Comparison of ENCODE assay signal across 1 cellular context in the genomic region with DNA sequence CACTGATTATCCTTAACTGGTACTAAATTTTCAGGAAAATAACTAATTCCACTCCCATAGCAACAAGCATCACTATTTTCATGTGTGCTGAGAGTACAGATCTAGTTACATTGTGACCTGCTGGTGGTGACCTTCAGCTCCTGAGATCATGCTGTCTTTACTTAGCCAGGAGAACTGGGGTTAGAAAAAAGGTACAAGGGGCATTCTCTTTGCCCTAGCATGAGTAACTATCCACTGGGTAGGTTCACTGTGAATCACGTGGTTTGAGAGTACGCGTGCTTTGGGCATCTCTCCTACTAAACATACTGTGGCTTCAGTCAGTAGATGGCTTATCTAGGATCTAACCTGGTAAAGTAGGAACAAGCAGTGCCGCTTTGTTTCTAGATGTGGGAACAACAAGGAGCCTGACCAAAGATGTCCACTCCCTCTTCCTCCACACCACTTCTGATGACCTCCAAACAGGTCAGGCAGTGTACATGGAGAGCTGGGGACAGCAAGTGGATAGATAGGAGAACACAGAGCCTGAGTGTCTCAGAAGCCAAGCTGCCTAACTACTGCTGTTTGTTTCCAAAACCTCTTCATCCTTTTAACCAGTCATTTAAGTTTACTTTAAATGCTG.
TF ChIP-seq lines count a peak whose summit lies in the region.

No MANE protein-coding gene starts in this region.

TF ChIP-seq in HepG2, 621 proteins besides CTCF, POLR2A, EP300 and RAD21 (continued from another document and continues in another):
- TF ChIP-seq, protein P1, sequence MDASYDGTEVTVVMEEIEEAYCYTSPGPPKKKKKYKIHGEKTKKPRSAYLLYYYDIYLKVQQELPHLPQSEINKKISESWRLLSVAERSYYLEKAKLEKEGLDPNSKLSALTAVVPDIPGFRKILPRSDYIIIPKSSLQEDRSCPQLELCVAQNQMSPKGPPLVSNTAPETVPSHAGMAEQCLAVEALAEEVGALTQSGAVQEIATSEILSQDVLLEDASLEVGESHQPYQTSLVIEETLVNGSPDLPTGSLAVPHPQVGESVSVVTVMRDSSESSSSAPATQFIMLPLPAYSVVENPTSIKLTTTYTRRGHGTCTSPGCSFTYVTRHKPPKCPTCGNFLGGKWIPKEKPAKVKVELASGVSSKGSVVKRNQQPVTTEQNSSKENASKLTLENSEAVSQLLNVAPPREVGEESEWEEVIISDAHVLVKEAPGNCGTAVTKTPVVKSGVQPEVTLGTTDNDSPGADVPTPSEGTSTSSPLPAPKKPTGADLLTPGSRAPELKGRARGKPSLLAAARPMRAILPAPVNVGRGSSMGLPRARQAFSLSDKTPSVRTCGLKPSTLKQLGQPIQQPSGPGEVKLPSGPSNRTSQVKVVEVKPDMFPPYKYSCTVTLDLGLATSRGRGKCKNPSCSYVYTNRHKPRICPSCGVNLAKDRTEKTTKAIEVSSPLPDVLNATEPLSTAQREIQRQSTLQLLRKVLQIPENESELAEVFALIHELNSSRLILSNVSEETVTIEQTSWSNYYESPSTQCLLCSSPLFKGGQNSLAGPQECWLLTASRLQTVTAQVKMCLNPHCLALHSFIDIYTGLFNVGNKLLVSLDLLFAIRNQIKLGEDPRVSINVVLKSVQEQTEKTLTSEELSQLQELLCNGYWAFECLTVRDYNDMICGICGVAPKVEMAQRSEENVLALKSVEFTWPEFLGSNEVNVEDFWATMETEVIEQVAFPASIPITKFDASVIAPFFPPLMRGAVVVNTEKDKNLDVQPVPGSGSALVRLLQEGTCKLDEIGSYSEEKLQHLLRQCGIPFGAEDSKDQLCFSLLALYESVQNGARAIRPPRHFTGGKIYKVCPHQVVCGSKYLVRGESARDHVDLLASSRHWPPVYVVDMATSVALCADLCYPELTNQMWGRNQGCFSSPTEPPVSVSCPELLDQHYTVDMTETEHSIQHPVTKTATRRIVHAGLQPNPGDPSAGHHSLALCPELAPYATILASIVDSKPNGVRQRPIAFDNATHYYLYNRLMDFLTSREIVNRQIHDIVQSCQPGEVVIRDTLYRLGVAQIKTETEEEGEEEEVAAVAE (CRISPR knock-in tag; IDR thresholded peaks at IDR 0.05; ENCODE audit: borderline replicate concordance), result no peak
- TF ChIP-seq POLR2AphosphoS5 (IDR thresholded peaks at IDR 0.05; ENCODE audit: low read depth, low read length), result no peak
- TF ChIP-seq ZNF329 (CRISPR knock-in tag; IDR thresholded peaks at IDR 0.05; ENCODE audit: low read depth), result no peak
- TF ChIP-seq, protein P2, sequence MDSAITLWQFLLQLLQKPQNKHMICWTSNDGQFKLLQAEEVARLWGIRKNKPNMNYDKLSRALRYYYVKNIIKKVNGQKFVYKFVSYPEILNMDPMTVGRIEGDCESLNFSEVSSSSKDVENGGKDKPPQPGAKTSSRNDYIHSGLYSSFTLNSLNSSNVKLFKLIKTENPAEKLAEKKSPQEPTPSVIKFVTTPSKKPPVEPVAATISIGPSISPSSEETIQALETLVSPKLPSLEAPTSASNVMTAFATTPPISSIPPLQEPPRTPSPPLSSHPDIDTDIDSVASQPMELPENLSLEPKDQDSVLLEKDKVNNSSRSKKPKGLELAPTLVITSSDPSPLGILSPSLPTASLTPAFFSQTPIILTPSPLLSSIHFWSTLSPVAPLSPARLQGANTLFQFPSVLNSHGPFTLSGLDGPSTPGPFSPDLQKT (CRISPR knock-in tag; IDR thresholded peaks at IDR 0.05; ENCODE audit: borderline replicate concordance), result no peak
- TF ChIP-seq, protein P3, sequence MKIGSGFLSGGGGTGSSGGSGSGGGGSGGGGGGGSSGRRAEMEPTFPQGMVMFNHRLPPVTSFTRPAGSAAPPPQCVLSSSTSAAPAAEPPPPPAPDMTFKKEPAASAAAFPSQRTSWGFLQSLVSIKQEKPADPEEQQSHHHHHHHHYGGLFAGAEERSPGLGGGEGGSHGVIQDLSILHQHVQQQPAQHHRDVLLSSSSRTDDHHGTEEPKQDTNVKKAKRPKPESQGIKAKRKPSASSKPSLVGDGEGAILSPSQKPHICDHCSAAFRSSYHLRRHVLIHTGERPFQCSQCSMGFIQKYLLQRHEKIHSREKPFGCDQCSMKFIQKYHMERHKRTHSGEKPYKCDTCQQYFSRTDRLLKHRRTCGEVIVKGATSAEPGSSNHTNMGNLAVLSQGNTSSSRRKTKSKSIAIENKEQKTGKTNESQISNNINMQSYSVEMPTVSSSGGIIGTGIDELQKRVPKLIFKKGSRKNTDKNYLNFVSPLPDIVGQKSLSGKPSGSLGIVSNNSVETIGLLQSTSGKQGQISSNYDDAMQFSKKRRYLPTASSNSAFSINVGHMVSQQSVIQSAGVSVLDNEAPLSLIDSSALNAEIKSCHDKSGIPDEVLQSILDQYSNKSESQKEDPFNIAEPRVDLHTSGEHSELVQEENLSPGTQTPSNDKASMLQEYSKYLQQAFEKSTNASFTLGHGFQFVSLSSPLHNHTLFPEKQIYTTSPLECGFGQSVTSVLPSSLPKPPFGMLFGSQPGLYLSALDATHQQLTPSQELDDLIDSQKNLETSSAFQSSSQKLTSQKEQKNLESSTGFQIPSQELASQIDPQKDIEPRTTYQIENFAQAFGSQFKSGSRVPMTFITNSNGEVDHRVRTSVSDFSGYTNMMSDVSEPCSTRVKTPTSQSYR (CRISPR knock-in tag; IDR thresholded peaks at IDR 0.05; ENCODE audit: borderline replicate concordance), result no peak
- TF ChIP-seq SMC3 (IDR thresholded peaks at IDR 0.05; ENCODE audit: low read length), result no peak
- TF ChIP-seq KDM5B (CRISPR knock-in tag; IDR thresholded peaks at IDR 0.05; ENCODE audit: borderline replicate concordance), result no peak
- no peak for TF ChIP-seq ZBTB7A (CRISPR knock-in tag; IDR thresholded peaks at IDR 0.05)
- TF ChIP-seq ESRRA (CRISPR knock-in tag; IDR thresholded peaks at IDR 0.05; ENCODE audit: low read depth), result peak; percentile 76
- TF ChIP-seq ZNF431 (CRISPR knock-in tag; IDR thresholded peaks at IDR 0.05; ENCODE audit: borderline replicate concordance, low read depth), result no peak
- TF ChIP-seq HNF4A (CRISPR knock-in tag; IDR thresholded peaks at IDR 0.05), result peak; percentile 66
- TF ChIP-seq, protein P4, sequence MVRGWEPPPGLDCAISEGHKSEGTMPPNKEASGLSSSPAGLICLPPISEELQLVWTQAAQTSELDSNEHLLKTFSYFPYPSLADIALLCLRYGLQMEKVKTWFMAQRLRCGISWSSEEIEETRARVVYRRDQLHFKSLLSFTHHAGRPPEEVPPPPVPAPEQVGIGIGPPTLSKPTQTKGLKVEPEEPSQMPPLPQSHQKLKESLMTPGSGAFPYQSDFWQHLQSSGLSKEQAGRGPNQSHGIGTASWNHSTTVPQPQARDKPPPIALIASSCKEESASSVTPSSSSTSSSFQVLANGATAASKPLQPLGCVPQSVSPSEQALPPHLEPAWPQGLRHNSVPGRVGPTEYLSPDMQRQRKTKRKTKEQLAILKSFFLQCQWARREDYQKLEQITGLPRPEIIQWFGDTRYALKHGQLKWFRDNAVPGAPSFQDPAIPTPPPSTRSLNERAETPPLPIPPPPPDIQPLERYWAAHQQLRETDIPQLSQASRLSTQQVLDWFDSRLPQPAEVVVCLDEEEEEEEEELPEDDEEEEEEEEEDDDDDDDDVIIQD (CRISPR knock-in tag; IDR thresholded peaks at IDR 0.05; ENCODE audit: low read depth), result peak; percentile 80; the same call in 1 of the 2 replicates
- TF ChIP-seq, protein P5, sequence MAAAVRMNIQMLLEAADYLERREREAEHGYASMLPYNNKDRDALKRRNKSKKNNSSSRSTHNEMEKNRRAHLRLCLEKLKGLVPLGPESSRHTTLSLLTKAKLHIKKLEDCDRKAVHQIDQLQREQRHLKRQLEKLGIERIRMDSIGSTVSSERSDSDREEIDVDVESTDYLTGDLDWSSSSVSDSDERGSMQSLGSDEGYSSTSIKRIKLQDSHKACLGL (CRISPR knock-in tag; IDR thresholded peaks at IDR 0.05), result no peak
- no peak for TF ChIP-seq LCORL (IDR thresholded peaks at IDR 0.05)
- TF ChIP-seq LCORL (CRISPR knock-in tag; IDR thresholded peaks at IDR 0.05), result peak; percentile 42; the same call in 1 of the 2 replicates
- TF ChIP-seq GLI4 (CRISPR knock-in tag; IDR thresholded peaks at IDR 0.05; ENCODE audit: borderline replicate concordance), result no peak
- TF ChIP-seq, protein P6, sequence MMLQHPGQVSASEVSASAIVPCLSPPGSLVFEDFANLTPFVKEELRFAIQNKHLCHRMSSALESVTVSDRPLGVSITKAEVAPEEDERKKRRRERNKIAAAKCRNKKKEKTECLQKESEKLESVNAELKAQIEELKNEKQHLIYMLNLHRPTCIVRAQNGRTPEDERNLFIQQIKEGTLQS (CRISPR knock-in tag; IDR thresholded peaks at IDR 0.05), result no peak
- TF ChIP-seq, protein P7, sequence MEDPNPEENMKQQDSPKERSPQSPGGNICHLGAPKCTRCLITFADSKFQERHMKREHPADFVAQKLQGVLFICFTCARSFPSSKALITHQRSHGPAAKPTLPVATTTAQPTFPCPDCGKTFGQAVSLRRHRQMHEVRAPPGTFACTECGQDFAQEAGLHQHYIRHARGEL (CRISPR knock-in tag; IDR thresholded peaks at IDR 0.05), result no peak
- no peak for TF ChIP-seq ZNF337 (CRISPR knock-in tag; IDR thresholded peaks at IDR 0.05; ENCODE audit: borderline replicate concordance, low read depth)
- TF ChIP-seq TOE1 (CRISPR knock-in tag; IDR thresholded peaks at IDR 0.05), result no peak
- no peak for TF ChIP-seq ZNF274 (CRISPR knock-in tag; IDR thresholded peaks at IDR 0.05)
- no peak for TF ChIP-seq FOXA3 (CRISPR knock-in tag; IDR thresholded peaks at IDR 0.05)
- TF ChIP-seq, protein P8, sequence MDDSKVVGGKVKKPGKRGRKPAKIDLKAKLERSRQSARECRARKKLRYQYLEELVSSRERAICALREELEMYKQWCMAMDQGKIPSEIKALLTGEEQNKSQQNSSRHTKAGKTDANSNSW (CRISPR knock-in tag; IDR thresholded peaks at IDR 0.05; ENCODE audit: borderline replicate concordance), result no peak
- no peak for TF ChIP-seq CREM (IDR thresholded peaks at IDR 0.05)
- TF ChIP-seq CREM (CRISPR knock-in tag; IDR thresholded peaks at IDR 0.05), result no peak
- TF ChIP-seq, protein P9, sequence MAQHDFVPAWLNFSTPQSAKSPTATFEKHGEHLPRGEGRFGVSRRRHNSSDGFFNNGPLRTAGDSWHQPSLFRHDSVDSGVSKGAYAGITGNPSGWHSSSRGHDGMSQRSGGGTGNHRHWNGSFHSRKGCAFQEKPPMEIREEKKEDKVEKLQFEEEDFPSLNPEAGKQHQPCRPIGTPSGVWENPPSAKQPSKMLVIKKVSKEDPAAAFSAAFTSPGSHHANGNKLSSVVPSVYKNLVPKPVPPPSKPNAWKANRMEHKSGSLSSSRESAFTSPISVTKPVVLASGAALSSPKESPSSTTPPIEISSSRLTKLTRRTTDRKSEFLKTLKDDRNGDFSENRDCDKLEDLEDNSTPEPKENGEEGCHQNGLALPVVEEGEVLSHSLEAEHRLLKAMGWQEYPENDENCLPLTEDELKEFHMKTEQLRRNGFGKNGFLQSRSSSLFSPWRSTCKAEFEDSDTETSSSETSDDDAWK (CRISPR knock-in tag; IDR thresholded peaks at IDR 0.05), result no peak
- TF ChIP-seq KDM2A (CRISPR knock-in tag; IDR thresholded peaks at IDR 0.05; ENCODE audit: borderline replicate concordance, low read depth), result no peak
- no peak for TF ChIP-seq ZFP82 (CRISPR knock-in tag; IDR thresholded peaks at IDR 0.05; ENCODE audit: borderline replicate concordance)
- no peak for TF ChIP-seq THYN1 (CRISPR knock-in tag; IDR thresholded peaks at IDR 0.05; ENCODE audit: borderline replicate concordance, low read depth)
- TF ChIP-seq ZNF33A (CRISPR knock-in tag; IDR thresholded peaks at IDR 0.05; ENCODE audit: borderline replicate concordance), result no peak
- TF ChIP-seq HOXA7 (CRISPR knock-in tag; IDR thresholded peaks at IDR 0.05), result no peak
- 0 out of 2 replicates have a peak, but pooled peaks have one; percentile 28 for TF ChIP-seq RARA (CRISPR knock-in tag; IDR thresholded peaks at IDR 0.05)
- TF ChIP-seq RFXAP (CRISPR knock-in tag; IDR thresholded peaks at IDR 0.05; ENCODE audit: borderline replicate concordance), result no peak
- TF ChIP-seq ARNT (IDR thresholded peaks at IDR 0.05), result no peak
- TF ChIP-seq, protein P10, sequence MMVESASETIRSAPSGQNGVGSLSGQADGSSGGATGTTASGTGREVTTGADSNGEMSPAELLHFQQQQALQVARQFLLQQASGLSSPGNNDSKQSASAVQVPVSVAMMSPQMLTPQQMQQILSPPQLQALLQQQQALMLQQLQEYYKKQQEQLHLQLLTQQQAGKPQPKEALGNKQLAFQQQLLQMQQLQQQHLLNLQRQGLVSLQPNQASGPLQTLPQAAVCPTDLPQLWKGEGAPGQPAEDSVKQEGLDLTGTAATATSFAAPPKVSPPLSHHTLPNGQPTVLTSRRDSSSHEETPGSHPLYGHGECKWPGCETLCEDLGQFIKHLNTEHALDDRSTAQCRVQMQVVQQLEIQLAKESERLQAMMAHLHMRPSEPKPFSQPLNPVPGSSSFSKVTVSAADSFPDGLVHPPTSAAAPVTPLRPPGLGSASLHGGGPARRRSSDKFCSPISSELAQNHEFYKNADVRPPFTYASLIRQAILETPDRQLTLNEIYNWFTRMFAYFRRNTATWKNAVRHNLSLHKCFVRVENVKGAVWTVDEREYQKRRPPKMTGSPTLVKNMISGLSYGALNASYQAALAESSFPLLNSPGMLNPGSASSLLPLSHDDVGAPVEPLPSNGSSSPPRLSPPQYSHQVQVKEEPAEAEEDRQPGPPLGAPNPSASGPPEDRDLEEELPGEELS (CRISPR knock-in tag; IDR thresholded peaks at IDR 0.05), result no peak
- TF ChIP-seq, protein P11, sequence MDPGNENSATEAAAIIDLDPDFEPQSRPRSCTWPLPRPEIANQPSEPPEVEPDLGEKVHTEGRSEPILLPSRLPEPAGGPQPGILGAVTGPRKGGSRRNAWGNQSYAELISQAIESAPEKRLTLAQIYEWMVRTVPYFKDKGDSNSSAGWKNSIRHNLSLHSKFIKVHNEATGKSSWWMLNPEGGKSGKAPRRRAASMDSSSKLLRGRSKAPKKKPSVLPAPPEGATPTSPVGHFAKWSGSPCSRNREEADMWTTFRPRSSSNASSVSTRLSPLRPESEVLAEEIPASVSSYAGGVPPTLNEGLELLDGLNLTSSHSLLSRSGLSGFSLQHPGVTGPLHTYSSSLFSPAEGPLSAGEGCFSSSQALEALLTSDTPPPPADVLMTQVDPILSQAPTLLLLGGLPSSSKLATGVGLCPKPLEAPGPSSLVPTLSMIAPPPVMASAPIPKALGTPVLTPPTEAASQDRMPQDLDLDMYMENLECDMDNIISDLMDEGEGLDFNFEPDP (CRISPR knock-in tag; conservative IDR thresholded peaks at IDR 0.05), result no peak
- TF ChIP-seq, protein P12, sequence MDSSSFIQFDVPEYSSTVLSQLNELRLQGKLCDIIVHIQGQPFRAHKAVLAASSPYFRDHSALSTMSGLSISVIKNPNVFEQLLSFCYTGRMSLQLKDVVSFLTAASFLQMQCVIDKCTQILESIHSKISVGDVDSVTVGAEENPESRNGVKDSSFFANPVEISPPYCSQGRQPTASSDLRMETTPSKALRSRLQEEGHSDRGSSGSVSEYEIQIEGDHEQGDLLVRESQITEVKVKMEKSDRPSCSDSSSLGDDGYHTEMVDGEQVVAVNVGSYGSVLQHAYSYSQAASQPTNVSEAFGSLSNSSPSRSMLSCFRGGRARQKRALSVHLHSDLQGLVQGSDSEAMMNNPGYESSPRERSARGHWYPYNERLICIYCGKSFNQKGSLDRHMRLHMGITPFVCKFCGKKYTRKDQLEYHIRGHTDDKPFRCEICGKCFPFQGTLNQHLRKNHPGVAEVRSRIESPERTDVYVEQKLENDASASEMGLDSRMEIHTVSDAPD (CRISPR knock-in tag; IDR thresholded peaks at IDR 0.05), result no peak
- no peak for TF ChIP-seq ZNF292 (CRISPR knock-in tag; IDR thresholded peaks at IDR 0.05; ENCODE audit: borderline replicate concordance, low read depth)
